Comparison of ENCODE assay signal across 8 cellular contexts in the genomic region with DNA sequence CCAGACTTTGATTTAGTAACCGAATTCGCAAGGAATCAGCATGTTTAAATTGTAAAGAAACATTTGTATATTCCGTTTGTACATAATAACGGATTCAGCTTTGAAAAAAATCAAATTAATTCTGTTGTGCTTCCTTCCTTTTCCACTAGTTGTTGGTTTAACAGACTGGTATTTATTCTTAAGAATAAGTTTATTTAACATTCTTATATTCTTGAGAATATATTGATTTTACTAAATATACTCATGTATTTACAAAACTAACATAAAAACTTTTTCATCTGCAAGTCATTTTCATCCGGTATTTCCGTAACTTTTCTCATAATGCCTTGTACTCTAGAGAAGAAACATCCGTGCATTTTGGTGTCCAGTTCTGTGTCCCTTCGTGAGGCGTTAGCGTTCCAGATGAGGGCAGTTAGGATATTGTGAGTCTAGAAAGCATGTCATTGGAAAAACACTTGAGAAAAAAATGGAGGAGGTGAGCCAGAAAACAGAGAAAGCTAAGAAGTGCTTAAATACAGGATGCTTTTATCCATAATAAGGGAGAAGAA. TPM values are rescaled to one million over a fixed set of nuclear protein-coding genes. Genes with fewer than 3 reads are reported as not detected.
DNase-seq lines count a peak whose midpoint lies in the region; ATAC-seq and TF ChIP-seq lines count a peak whose summit lies in the region.

No MANE protein-coding gene starts in this region.

- no TSS peak for BruUV-seq in A673 (replicated peaks; lab: Mats Ljungman, UMichigan)

- H3K27me3 ChIP-seq in A673 (replicated peaks; ENCODE audit: insufficient read depth, low read depth, low read length, poor library complexity) (no peaks in the 10 kb centered on the region), HL-60 (ENCODE audit: insufficient read depth, poor library complexity, severe bottlenecking) (no peaks in the 10 kb centered on the region), liver (ENCODE audit: control insufficient read depth in 4 of 4, insufficient read depth in 4 of 4, low read length in 3 of 4) (no peaks in the 10 kb centered on the region), upper lobe of left lung (no peaks in the 10 kb centered on the region)

- no peak for DNase-seq in A673 (ENCODE audit: low spot score)
- DNase-seq in HL-60 (ENCODE audit: low read depth in 1 of 2, low spot score in 1 of 2), result no peak
- peak; percentile 34 for DNase-seq in astrocyte of the hippocampus (ENCODE audit: low read depth, low spot score)
- DNase-seq in upper lobe of left lung, result no peak
- no peak for DNase-seq in DMS153 treated with DMSO at 0.1 percent for 48 hours (lab: John Stamatoyannopoulos, UW; ENCODE audit: unreplicated experiment)

- CTCF ChIA-PET in A673 (lab: Charles Lee), result interaction anchor here (0.6 kb wide), 1 partner anchor 29 kb away, joined by 4 read pairs; no protein-coding TSS in a partner anchor

- H3K4me3 ChIP-seq in A673 (ENCODE audit: low read depth, low read length, poor library complexity, severe bottlenecking) (peak overlapping the region; percentile 89), HL-60 (replicated peaks; ENCODE audit: insufficient read depth, low read length) (peak overlapping the region; percentile 98), liver (ENCODE audit: low read depth in 1 of 3, low read length in 3 of 3) (peak overlapping the region; percentile 87 to 96 (median 92)), upper lobe of left lung (peak overlapping the region in 3 of 4 donors; percentile 81 to 96 (median 82))

- H3K9ac ChIP-seq in liver (ENCODE audit: low read depth in 1 of 2, low read length in 2 of 2), result peak overlapping the region; percentile 63 to 88

- H3K9me3 ChIP-seq in A673 (ENCODE audit: low read depth, low read length, poor library complexity, severe bottlenecking) (no peaks in the 10 kb centered on the region), liver (ENCODE audit: control insufficient read depth in 4 of 4, low read length in 3 of 4) (no peaks in the 10 kb centered on the region), upper lobe of left lung (no peaks in the 10 kb centered on the region)

- no peak for ATAC-seq in upper lobe of left lung (ENCODE audit: low FRiP score in 2 of 2)
- no peak for ATAC-seq in GM19455 (IDR thresholded peaks at IDR 0.05; ENCODE audit: unreplicated experiment)
- ATAC-seq in GM21737 (IDR thresholded peaks at IDR 0.05; ENCODE audit: unreplicated experiment), result no peak

- 26% methylated on average over 10 of the region's 10 CpGs for WGBS in liver
- WGBS in upper lobe of left lung, 2 donors, result 2 to 4% methylated on average over 10 of the region's 10 CpGs

- no peak for TF ChIP-seq RAD21 in liver (IDR thresholded peaks at IDR 0.05)

- TF ChIP-seq CTCF in A673 (conservative IDR thresholded peaks at IDR 0.05; ENCODE audit: low read depth, low read length), result no peak; the same call in 1 of the 2 replicates
- TF ChIP-seq CTCF in HL-60 (IDR thresholded peaks at IDR 0.05; ENCODE audit: insufficient read depth, low read length), result no peak
- TF ChIP-seq CTCF in liver (IDR thresholded peaks at IDR 0.05; ENCODE audit: low read depth, low read length, missing input control), result no peak
- TF ChIP-seq CTCF in upper lobe of left lung (IDR thresholded peaks at IDR 0.05), result no peak

- TF ChIP-seq POLR2A in upper lobe of left lung (IDR thresholded peaks at IDR 0.05), result no peak

- peaks cover 36% of the 10 kb centered on the region for H3K4me1 ChIP-seq in A673 (ENCODE audit: insufficient read depth, low read length, poor library complexity, severe bottlenecking)
- peaks cover 4 to 36% (median 24%) of the 10 kb centered on the region in 4 donors for H3K4me1 ChIP-seq in liver (ENCODE audit: control insufficient read depth in 4 of 4, insufficient read depth in 4 of 4, low read length in 3 of 4)
- peaks cover 36 to 53% (median 46%) of the 10 kb centered on the region in 4 donors for H3K4me1 ChIP-seq in upper lobe of left lung

- TF ChIP-seq EP300 in upper lobe of left lung (IDR thresholded peaks at IDR 0.05), result no peak

- POLR2A ChIA-PET in A673 (lab: Charles Lee; ENCODE audit: low non-redundant PET), result interaction anchor here (0.7 kb wide), 1 partner anchor 46 kb away, joined by 7 read pairs; no protein-coding TSS in a partner anchor

- H3K27ac ChIP-seq in A673 (ENCODE audit: low read depth, low read length, poor library complexity, severe bottlenecking) (peak overlapping the region; percentile 91), HL-60 (replicated peaks) (peak overlapping the region; percentile 53), liver (ENCODE audit: low read depth in 1 of 2, low read length in 2 of 2) (no peak overlapping the region), upper lobe of left lung (peak overlapping the region; percentile 90 to 97 (median 94))

- intact Hi-C loops in A673 (cut with micrococcal nuclease; ENCODE audit: unreplicated experiment), result no loop called here

- H3K36me3 ChIP-seq in A673 (ENCODE audit: insufficient read depth, low read length, poor library complexity, severe bottlenecking) (peaks cover 20% of the 10 kb centered on the region), liver (ENCODE audit: control insufficient read depth in 4 of 4, insufficient read depth in 3 of 4, low read depth in 1 of 4, low read length in 3 of 4) (peaks cover 0 to 3% (median under 1%) of the 10 kb centered on the region in 4 donors), upper lobe of left lung (peaks cover 0 to 8% (median 0%) of the 10 kb centered on the region in 4 donors)

TF ChIP-seq in liver, 16 proteins besides CTCF, POLR2A, EP300 and RAD21:
- TF ChIP-seq, protein P1, sequence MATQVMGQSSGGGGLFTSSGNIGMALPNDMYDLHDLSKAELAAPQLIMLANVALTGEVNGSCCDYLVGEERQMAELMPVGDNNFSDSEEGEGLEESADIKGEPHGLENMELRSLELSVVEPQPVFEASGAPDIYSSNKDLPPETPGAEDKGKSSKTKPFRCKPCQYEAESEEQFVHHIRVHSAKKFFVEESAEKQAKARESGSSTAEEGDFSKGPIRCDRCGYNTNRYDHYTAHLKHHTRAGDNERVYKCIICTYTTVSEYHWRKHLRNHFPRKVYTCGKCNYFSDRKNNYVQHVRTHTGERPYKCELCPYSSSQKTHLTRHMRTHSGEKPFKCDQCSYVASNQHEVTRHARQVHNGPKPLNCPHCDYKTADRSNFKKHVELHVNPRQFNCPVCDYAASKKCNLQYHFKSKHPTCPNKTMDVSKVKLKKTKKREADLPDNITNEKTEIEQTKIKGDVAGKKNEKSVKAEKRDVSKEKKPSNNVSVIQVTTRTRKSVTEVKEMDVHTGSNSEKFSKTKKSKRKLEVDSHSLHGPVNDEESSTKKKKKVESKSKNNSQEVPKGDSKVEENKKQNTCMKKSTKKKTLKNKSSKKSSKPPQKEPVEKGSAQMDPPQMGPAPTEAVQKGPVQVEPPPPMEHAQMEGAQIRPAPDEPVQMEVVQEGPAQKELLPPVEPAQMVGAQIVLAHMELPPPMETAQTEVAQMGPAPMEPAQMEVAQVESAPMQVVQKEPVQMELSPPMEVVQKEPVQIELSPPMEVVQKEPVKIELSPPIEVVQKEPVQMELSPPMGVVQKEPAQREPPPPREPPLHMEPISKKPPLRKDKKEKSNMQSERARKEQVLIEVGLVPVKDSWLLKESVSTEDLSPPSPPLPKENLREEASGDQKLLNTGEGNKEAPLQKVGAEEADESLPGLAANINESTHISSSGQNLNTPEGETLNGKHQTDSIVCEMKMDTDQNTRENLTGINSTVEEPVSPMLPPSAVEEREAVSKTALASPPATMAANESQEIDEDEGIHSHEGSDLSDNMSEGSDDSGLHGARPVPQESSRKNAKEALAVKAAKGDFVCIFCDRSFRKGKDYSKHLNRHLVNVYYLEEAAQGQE (IDR thresholded peaks at IDR 0.05), result no peak
- TF ChIP-seq, protein P2, sequence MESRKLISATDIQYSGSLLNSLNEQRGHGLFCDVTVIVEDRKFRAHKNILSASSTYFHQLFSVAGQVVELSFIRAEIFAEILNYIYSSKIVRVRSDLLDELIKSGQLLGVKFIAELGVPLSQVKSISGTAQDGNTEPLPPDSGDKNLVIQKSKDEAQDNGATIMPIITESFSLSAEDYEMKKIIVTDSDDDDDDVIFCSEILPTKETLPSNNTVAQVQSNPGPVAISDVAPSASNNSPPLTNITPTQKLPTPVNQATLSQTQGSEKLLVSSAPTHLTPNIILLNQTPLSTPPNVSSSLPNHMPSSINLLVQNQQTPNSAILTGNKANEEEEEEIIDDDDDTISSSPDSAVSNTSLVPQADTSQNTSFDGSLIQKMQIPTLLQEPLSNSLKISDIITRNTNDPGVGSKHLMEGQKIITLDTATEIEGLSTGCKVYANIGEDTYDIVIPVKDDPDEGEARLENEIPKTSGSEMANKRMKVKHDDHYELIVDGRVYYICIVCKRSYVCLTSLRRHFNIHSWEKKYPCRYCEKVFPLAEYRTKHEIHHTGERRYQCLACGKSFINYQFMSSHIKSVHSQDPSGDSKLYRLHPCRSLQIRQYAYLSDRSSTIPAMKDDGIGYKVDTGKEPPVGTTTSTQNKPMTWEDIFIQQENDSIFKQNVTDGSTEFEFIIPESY (IDR thresholded peaks at IDR 0.05), result no peak
- no peak for TF ChIP-seq FOXA2 (IDR thresholded peaks at IDR 0.05)
- TF ChIP-seq YY1 (IDR thresholded peaks at IDR 0.05), result no peak
- no peak for TF ChIP-seq RXRA (IDR thresholded peaks at IDR 0.05)

RNA-seq across cellular contexts. Expression of gene WRNIP1, which starts 1.6 kb away (rescaled TPM):
- total RNA-seq in A673 (2021) (48.9 and 49.3 TPM in 2 replicates), liver (10 to 100 TPM; 27.8 to 32.7 TPM), upper lobe of left lung (100 to 1,000 TPM in 1 of 6 donors, 10 to 100 TPM in 5; 38.7 to 101 (median 59.2) TPM)
- polyA plus RNA-seq in liver, result 10 to 100 TPM in 1 of 2 donors, 1 to 10 TPM in 1; 10.0 to 20.0 TPM

RNA-seq across cellular contexts. Expression of gene MYLK4, which starts 16.1 kb away (rescaled TPM):
- total RNA-seq in A673 (2021), result 0.13 and 0.39 TPM in 2 replicates
- total RNA-seq in liver, result under 1 TPM; 0.59 to 0.65 TPM
- under 1 TPM; 0.07 to 0.18 TPM for polyA plus RNA-seq in liver
- total RNA-seq in upper lobe of left lung, result 1 to 10 TPM in 5 of 6 donors, under 1 TPM in 1; 0.64 to 2.6 (median 1.2) TPM

Comparison
In these comparisons a context has a peak if more than half of its experiments do, and no peak if none do; other contexts are left out.
1. H3K27ac ChIP-seq: peak in A673 (single experiment), HL-60 (single experiment) and upper lobe of left lung (4 of 4); none in liver (0 of 2).
2. Peak in every context shown above with its lines, with median percentiles within 50 percentile points of each other: H3K4me3 ChIP-seq.